Comparison of ENCODE assay signal across 8 cellular contexts in the genomic region with DNA sequence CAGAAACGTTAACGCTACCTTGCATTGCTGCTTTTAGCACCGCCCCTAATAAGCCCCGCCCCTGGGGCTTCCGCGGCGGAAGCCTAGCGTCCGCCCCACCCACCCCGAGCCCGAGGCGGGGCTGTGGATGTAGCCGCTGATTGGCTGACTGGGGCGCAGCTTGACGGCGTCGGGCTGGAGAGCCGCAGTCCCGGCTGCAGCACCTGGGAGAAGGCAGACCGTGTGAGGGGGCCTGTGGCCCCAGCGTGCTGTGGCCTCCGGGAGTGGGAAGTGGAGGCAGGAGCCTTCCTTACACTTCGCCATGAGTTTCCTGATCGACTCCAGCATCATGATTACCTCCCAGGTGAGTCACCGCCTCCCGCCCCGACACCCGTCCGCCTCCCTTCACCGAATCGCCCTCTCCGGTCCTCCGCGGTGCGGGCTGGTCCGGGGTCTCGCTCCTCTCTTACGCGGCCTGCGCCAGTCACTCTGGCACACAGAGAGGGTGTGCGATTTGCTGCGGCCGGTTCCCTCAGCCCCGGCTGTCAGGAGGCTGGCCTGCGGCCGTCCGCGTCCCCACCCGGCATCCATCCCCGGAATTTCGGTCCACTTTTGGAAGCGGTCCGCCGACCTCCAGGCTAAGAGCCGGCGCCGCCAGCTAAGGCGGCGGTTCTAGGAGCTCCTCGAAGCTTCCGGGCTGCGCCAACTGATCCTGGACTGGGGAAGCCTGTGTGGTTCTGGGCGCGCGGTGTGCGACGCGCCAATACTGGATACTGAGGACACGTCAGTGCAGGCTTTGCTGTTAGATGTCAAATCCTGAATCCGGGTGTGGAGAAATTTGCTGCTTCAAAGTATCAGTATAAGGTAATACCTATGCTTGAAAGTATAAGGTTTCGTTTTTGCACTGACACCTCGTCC. TPM values are rescaled to one million over a fixed set of nuclear protein-coding genes. Genes with fewer than 3 reads are reported as not detected.
DNase-seq lines count a peak whose midpoint lies in the region; ATAC-seq, FAIRE-seq and TF ChIP-seq lines count a peak whose summit lies in the region.
"Not testable (repeated sequence)": the region's sequence is repeated elsewhere in the genome, so short reads cannot be mapped to it uniquely, and the experiment has no call there.

Gene GPR89B (plus strand): TSS at position 185 of the 897 bp plus-strand sequence. CDS start 117 bp downstream, at position 302.

- peak; percentile 89 for DNase-seq in EL
- DNase-seq in H54 (ENCODE audit: insufficient read length, low spot score), result peak; percentile 50
- peak; percentile 86 for DNase-seq in LoVo (ENCODE audit: low spot score)
- DNase-seq in activated T-helper 2 cell treated with anti-CD3 and anti-CD28 coated beads, Interferon-gamma antibody, Interleukin-2, Interleukin-4, amounts not matched to agents 10 μg/mL and 5 μg/mL and 100 μg/mL, durations not matched to agents 14 hours and 24 hours and 36 hours (ENCODE audit: low spot score), result peak; percentile 87
- DNase-seq in fibroblast of the aortic adventitia (ENCODE audit: low read depth), result peak; percentile 77
- peak; percentile 91 for DNase-seq in natural killer cell treated with Interleukin-12 subunit alpha and Interleukin-12 subunit beta and Interleukin-15 and Interleukin-18, amount 100 ng/mL, for 72 hours (ENCODE audit: low spot score)
- DNase-seq in stimulated activated naive CD4-positive, alpha-beta T cell treated with Interleukin-2 at 50 U/mL for 16 hours (lab: John Stamatoyannopoulos, UW), result peak; percentile 88

- H3K27me3 Mint-ChIP-seq in activated T-helper 2 cell treated with anti-CD3 and anti-CD28 coated beads, Interferon-gamma antibody, Interleukin-2, Interleukin-4, amounts not matched to agents 10 μg/mL and 5 μg/mL and 100 μg/mL, durations not matched to agents 14 hours and 24 hours and 36 hours (ENCODE audit: low read depth); natural killer cell treated with Interleukin-12 subunit alpha and Interleukin-12 subunit beta and Interleukin-15 and Interleukin-18, amount 100 ng/mL, for 72 hours: not testable (repeated sequence)

- peak; percentile 99 to 100 for ATAC-seq in natural killer cell treated with Interleukin-12 subunit alpha and Interleukin-12 subunit beta and Interleukin-15 and Interleukin-18, amount 100 ng/mL, for 72 hours

- intact Hi-C loops in activated T-helper 2 cell treated with anti-CD3 and anti-CD28 coated beads, Interferon-gamma antibody, Interleukin-2, Interleukin-4, amounts not matched to agents 10 μg/mL and 5 μg/mL and 100 μg/mL, durations not matched to agents 14 hours and 24 hours and 36 hours (cut with micrococcal nuclease), result not testable (repeated sequence)

- not testable (repeated sequence) for TF ChIP-seq CTCF in fibroblast of the aortic adventitia (IDR thresholded peaks at IDR 0.05; ENCODE audit: insufficient read depth, low read length)

- peak within 1 kb of the TSS; percentile 73 for H3K27ac Mint-ChIP-seq in activated T-helper 2 cell treated with anti-CD3 and anti-CD28 coated beads, Interferon-gamma antibody, Interleukin-2, Interleukin-4, amounts not matched to agents 10 μg/mL and 5 μg/mL and 100 μg/mL, durations not matched to agents 14 hours and 24 hours and 36 hours
- H3K27ac Mint-ChIP-seq in natural killer cell treated with Interleukin-12 subunit alpha and Interleukin-12 subunit beta and Interleukin-15 and Interleukin-18, amount 100 ng/mL, for 72 hours, result not testable (repeated sequence)

- peak within 1 kb of the TSS; percentile 79 for H3K4me3 Mint-ChIP-seq in activated T-helper 2 cell treated with anti-CD3 and anti-CD28 coated beads, Interferon-gamma antibody, Interleukin-2, Interleukin-4, amounts not matched to agents 10 μg/mL and 5 μg/mL and 100 μg/mL, durations not matched to agents 14 hours and 24 hours and 36 hours (ENCODE audit: low read depth)
- H3K4me3 Mint-ChIP-seq in natural killer cell treated with Interleukin-12 subunit alpha and Interleukin-12 subunit beta and Interleukin-15 and Interleukin-18, amount 100 ng/mL, for 72 hours, result peak within 1 kb of the TSS; percentile 75

- peaks cover 29% of the 10 kb centered on the region for H3K4me1 Mint-ChIP-seq in activated T-helper 2 cell treated with anti-CD3 and anti-CD28 coated beads, Interferon-gamma antibody, Interleukin-2, Interleukin-4, amounts not matched to agents 10 μg/mL and 5 μg/mL and 100 μg/mL, durations not matched to agents 14 hours and 24 hours and 36 hours (ENCODE audit: low read depth)
- H3K4me1 Mint-ChIP-seq in natural killer cell treated with Interleukin-12 subunit alpha and Interleukin-12 subunit beta and Interleukin-15 and Interleukin-18, amount 100 ng/mL, for 72 hours (ENCODE audit: low read depth in 2 of 2), result peaks cover 27 to 28% of the 10 kb centered on the region in 2 donors

- TF ChIP-seq POLR2A in H54 (IDR thresholded peaks at IDR 0.05; ENCODE audit: low read depth, low read length) (peak; percentile 96), Raji (IDR thresholded peaks at IDR 0.05; ENCODE audit: insufficient read depth, low read depth, low read length) (peak; percentile 88)

- peak within 1 kb of the TSS; percentile 73 for H3K4me3 ChIP-seq in fibroblast of the aortic adventitia (ENCODE audit: low read depth, low read length)

- peaks cover 15% of the 10 kb centered on the region for H3K36me3 Mint-ChIP-seq in activated T-helper 2 cell treated with anti-CD3 and anti-CD28 coated beads, Interferon-gamma antibody, Interleukin-2, Interleukin-4, amounts not matched to agents 10 μg/mL and 5 μg/mL and 100 μg/mL, durations not matched to agents 14 hours and 24 hours and 36 hours (ENCODE audit: low read depth)
- not testable (repeated sequence) for H3K36me3 Mint-ChIP-seq in natural killer cell treated with Interleukin-12 subunit alpha and Interleukin-12 subunit beta and Interleukin-15 and Interleukin-18, amount 100 ng/mL, for 72 hours

- H3K9me3 Mint-ChIP-seq in activated T-helper 2 cell treated with anti-CD3 and anti-CD28 coated beads, Interferon-gamma antibody, Interleukin-2, Interleukin-4, amounts not matched to agents 10 μg/mL and 5 μg/mL and 100 μg/mL, durations not matched to agents 14 hours and 24 hours and 36 hours; natural killer cell treated with Interleukin-12 subunit alpha and Interleukin-12 subunit beta and Interleukin-15 and Interleukin-18, amount 100 ng/mL, for 72 hours: not testable (repeated sequence)

- not testable (repeated sequence) for FAIRE-seq in H54 (lab: Jason Lieb, UNC)

RNA-seq across cellular contexts. Expression of gene GPR89B, which starts in this region (rescaled TPM):
- total RNA-seq in activated T-helper 2 cell treated with anti-CD3 and anti-CD28 coated beads, Interferon-gamma antibody, Interleukin-2, Interleukin-4, amounts not matched to agents 10 μg/mL and 5 μg/mL and 100 μg/mL, durations not matched to agents 14 hours and 24 hours and 36 hours, result 13.8 and 19.2 TPM in 2 replicates
- total RNA-seq in fibroblast of the aortic adventitia (ENCODE audit: low replicate concordance), result 10.6 and 14.5 TPM in 2 replicates
- 10 to 100 TPM; 17.2 to 33.5 TPM for total RNA-seq in natural killer cell treated with Interleukin-12 subunit alpha and Interleukin-12 subunit beta and Interleukin-15 and Interleukin-18, amount 100 ng/mL, for 72 hours

Comparison
In these comparisons a context has a peak if more than half of its experiments do, and no peak if none do; other contexts are left out.
1. Peak in every context shown above with its lines: DNase-seq, ATAC-seq and H3K4me3 ChIP-seq.